ENCODE assay signal across 8 cellular contexts in genomic region chr11:12845739-12846358, GRCh38.
DNase-seq lines count a peak whose midpoint lies in the region; ATAC-seq and TF ChIP-seq lines count a peak whose summit lies in the region.

No MANE protein-coding gene starts in this region.

- CTCF ChIA-PET in RWPE1 (lab: Yijun Ruan, JAX): no interaction called here

- TF ChIP-seq CTCF in RWPE1 (conservative IDR thresholded peaks at IDR 0.05; ENCODE audit: low read depth) (no peak), right atrium auricular region (IDR thresholded peaks at IDR 0.05) (no peak)

- no peak overlapping the region for H3K4me3 ChIP-seq in right atrium auricular region

- H3K9me3 ChIP-seq in right atrium auricular region: no peaks in the 10 kb centered on the region

- peak overlapping the region; percentile 66 for H3K27ac ChIP-seq in RWPE1
- H3K27ac ChIP-seq in right atrium auricular region: peak overlapping the region; percentile 45 to 53
- peak overlapping the region; percentile 7 for H3K27ac ChIP-seq in substantia nigra (ENCODE audit: low read depth, low read length, poor library complexity, severe bottlenecking)

- H3K27me3 ChIP-seq in right atrium auricular region: no peaks in the 10 kb centered on the region

- H3K36me3 ChIP-seq in right atrium auricular region: no peaks in the 10 kb centered on the region

- ATAC-seq in HG03175 (IDR thresholded peaks at IDR 0.05; ENCODE audit: unreplicated experiment) (no peak), GM21360 (IDR thresholded peaks at IDR 0.05; ENCODE audit: unreplicated experiment) (no peak), HG03097 (IDR thresholded peaks at IDR 0.05; ENCODE audit: low FRiP score, unreplicated experiment) (no peak)

- DNase-seq in HuH-7.5 (ENCODE audit: low spot score) (peak; percentile 23), RWPE1 (ENCODE audit: low spot score) (no peak), right atrium auricular region (ENCODE audit: low spot score) (no peak), substantia nigra (lab: John Stamatoyannopoulos, UW) (peak in 26 of 49 donors; percentile 8 to 60 (median 27)), NK-92 (lab: John Stamatoyannopoulos, UW; ENCODE audit: unreplicated experiment) (no peak)

- POLR2A ChIA-PET in RWPE1 (lab: Yijun Ruan, JAX; ENCODE audit: low non-redundant PET): no interaction called here

- H3K4me1 ChIP-seq in right atrium auricular region: peaks cover 0 to 48% of the 10 kb centered on the region in 2 donors

Comparison
In these comparisons a context has a peak if more than half of its experiments do, and no peak if none do; other contexts are left out.
1. DNase-seq: peak in HuH-7.5 (single experiment) and substantia nigra (26 of 49); none in RWPE1 (single experiment), right atrium auricular region (single experiment) and NK-92 (single experiment).
2. H3K27ac ChIP-seq: peak in every context shown above with its lines; median percentile 66 in RWPE1; 49 in right atrium auricular region; 7 in substantia nigra.